Comparison of ENCODE assay signal across 14 cellular contexts in genomic region chr15:43649430-43649926, GRCh38. TPM values are rescaled to one million over a fixed set of nuclear protein-coding genes. Genes with fewer than 3 reads are reported as not detected.
A peak's percentile ranks its signal among the peaks of the same experiment; 100 is the strongest.
DNase-seq lines count a peak whose midpoint lies in the region; ATAC-seq, FAIRE-seq and TF ChIP-seq lines count a peak whose summit lies in the region.
"Not testable (repeated sequence)": the region's sequence is repeated elsewhere in the genome, so short reads cannot be mapped to it uniquely, and the experiment has no call there.
"Had no signal": no experiment of that assay in that cellular context is flagged by ENCODE, and none has a peak within 500 bp of the region (broad histone marks: within the 10 kb centered on the region; RNA-seq: fewer than 3 reads in every experiment).

No MANE protein-coding gene starts in this region.

- not testable (repeated sequence) for H3K27ac ChIP-seq in RWPE2 (ENCODE audit: poor library complexity, severe bottlenecking); body of pancreas; upper lobe of right lung

- not testable (repeated sequence) for H3K9me3 Mint-ChIP-seq in naive B cell

- peaks cover 0 to 10% (median 8%) of the 10 kb centered on the region in 3 donors for H3K4me1 Mint-ChIP-seq in naive B cell

- intact Hi-C loops in body of pancreas (cut with DNase I); upper lobe of right lung (cut with DNase I): not testable (repeated sequence)

- not testable (repeated sequence) for H3K4me1 ChIP-seq in RWPE2 (ENCODE audit: insufficient read depth, poor library complexity, severe bottlenecking); body of pancreas; upper lobe of right lung

- not testable (repeated sequence) for TF ChIP-seq POLR2A in GM12891 (IDR thresholded peaks at IDR 0.05; ENCODE audit: low read depth, low read length); body of pancreas (IDR thresholded peaks at IDR 0.05)

- not testable (repeated sequence) for H3K27me3 Mint-ChIP-seq in naive B cell

- not testable (repeated sequence) for TF ChIP-seq CTCF in RWPE2 (IDR thresholded peaks at IDR 0.05; ENCODE audit: poor library complexity, severe bottlenecking); body of pancreas (IDR thresholded peaks at IDR 0.05); kidney epithelial cell (IDR thresholded peaks at IDR 0.05; ENCODE audit: insufficient read depth, low read length, poor library complexity, severe bottlenecking); upper lobe of right lung (IDR thresholded peaks at IDR 0.05)

- peak; percentile 78 for FAIRE-seq in GM12891 (lab: Jason Lieb, UNC)

- not testable (repeated sequence) for H3K27me3 ChIP-seq in RWPE2 (ENCODE audit: insufficient read depth, poor library complexity, severe bottlenecking); body of pancreas; kidney epithelial cell (ENCODE audit: control insufficient read depth, insufficient read depth, low read length); upper lobe of right lung

- WGBS in body of pancreas, 2 donors, result 91 to 93% methylated on average over 16 of the region's 16 CpGs

- H3K9me3 ChIP-seq in RWPE2 (ENCODE audit: severe bottlenecking); body of pancreas; upper lobe of right lung: not testable (repeated sequence)

- H3K27ac Mint-ChIP-seq in naive B cell, result not testable (repeated sequence)

- not testable (repeated sequence) for H3K36me3 ChIP-seq in RWPE2 (ENCODE audit: low read depth); body of pancreas (replicated peaks in 1 of 2; ENCODE audit: insufficient read depth in 1 of 2, low read depth in 2 of 2); kidney epithelial cell (ENCODE audit: control insufficient read depth, insufficient read depth, low read length); upper lobe of right lung

- H3K4me3 Mint-ChIP-seq in naive B cell, result peak overlapping the region in 1 of 8 donors; percentile 60

- not testable (repeated sequence) for DNase-seq in GM12891 (ENCODE audit: insufficient read length, low spot score); RWPE2 (ENCODE audit: low spot score); body of pancreas; kidney epithelial cell (ENCODE audit: low read depth); naive B cell; upper lobe of right lung

- peak; percentile 41; the same call in 1 of the 3 replicates for ATAC-seq in RWPE2 (ENCODE audit: low read depth)
- ATAC-seq in body of pancreas, result peak; percentile 35
- ATAC-seq in naive B cell (ENCODE audit: low read depth in 2 of 2), result peak; percentile 54 to 58
- ATAC-seq in upper lobe of right lung, result peak; percentile 40

- not testable (repeated sequence) for H3K4me3 ChIP-seq in RWPE2 (ENCODE audit: severe bottlenecking); body of pancreas; upper lobe of right lung
- peak overlapping the region; percentile 18 for H3K4me3 ChIP-seq in kidney epithelial cell (ENCODE audit: low read depth, low read length)

- H3K36me3 Mint-ChIP-seq in naive B cell, result peaks cover 0 to 15% of the 10 kb centered on the region in 2 donors

RNA-seq across cellular contexts. Expression of gene CATSPER2, which starts 0.8 kb away (rescaled TPM):
- 2.8 TPM for polyA plus RNA-seq in GM12891 (2012; ENCODE audit: low read depth, missing spikeins)
- total RNA-seq in body of pancreas, result 10 to 100 TPM in 1 of 2 donors, 1 to 10 TPM in 1; 8.3 to 16.2 TPM
- 1.8 and 5.0 TPM in 2 replicates for total RNA-seq in kidney epithelial cell
- polyA plus RNA-seq in naive B cell (ENCODE audit: low read depth in 6 of 6), result 1 to 10 TPM in 3 of 6 donors, under 1 TPM in 3; 0.21 to 1.3 (median 0.70) TPM
- total RNA-seq in upper lobe of right lung, result 3.3 TPM
- total RNA-seq: H4 had no signal

RNA-seq across cellular contexts. Expression of gene STRC, which starts 30.9 kb away (rescaled TPM):
- 0.24 TPM for polyA plus RNA-seq in GM12891 (2012; ENCODE audit: low read depth, missing spikeins)
- total RNA-seq in body of pancreas, result under 1 TPM in 1 of 2 donors, not detected in 1; 0.66 TPM
- total RNA-seq in kidney epithelial cell, result under 0.01 and 0.21 TPM in 2 replicates
- not detected for polyA plus RNA-seq in naive B cell (ENCODE audit: low read depth in 6 of 6)
- total RNA-seq in upper lobe of right lung, result not detected
- total RNA-seq: Right ventricle myocardium superior, RPMI7951, SJSA1 had no signal
- polyA plus RNA-seq: AG04450; CD4-positive, alpha-beta memory T cell; IgD-negative memory B cell had no signal

RNA-seq across cellular contexts. Expression of gene CKMT1A, which starts 44.2 kb away (rescaled TPM):
- 0.05 TPM for polyA plus RNA-seq in GM12891 (2012; ENCODE audit: low read depth, missing spikeins)
- total RNA-seq in body of pancreas (1 to 10 TPM in 1 of 2 donors, not detected in 1; 2.6 TPM), kidney epithelial cell (6.5 and 8.8 TPM in 2 replicates), upper lobe of right lung (1.9 TPM)
- polyA plus RNA-seq in naive B cell (ENCODE audit: low read depth in 6 of 6), result not detected
- total RNA-seq: CD4-positive, alpha-beta memory T cell; Right ventricle myocardium superior; SJSA1 had no signal
- polyA plus RNA-seq: AG04450; CD4-positive, alpha-beta memory T cell; IgD-negative memory B cell had no signal

RNA-seq across cellular contexts. Expression of gene CKMT1B, which starts 55.7 kb away (rescaled TPM):
- not detected for polyA plus RNA-seq in GM12891 (2012; ENCODE audit: low read depth, missing spikeins)
- total RNA-seq in body of pancreas (10 to 100 TPM in 1 of 2 donors, 1 to 10 TPM in 1; 5.9 to 13.5 TPM), kidney epithelial cell (3.7 and 5.1 TPM in 2 replicates), upper lobe of right lung (0.84 TPM)
- not detected for polyA plus RNA-seq in naive B cell (ENCODE audit: low read depth in 6 of 6)
- total RNA-seq: CD4-positive, alpha-beta memory T cell; PC-9; RPMI7951; SJSA1 had no signal
- polyA plus RNA-seq: CD4-positive, alpha-beta memory T cell; IgD-negative memory B cell had no signal

RNA-seq across cellular contexts. Expression of gene PPIP5K1, which starts 59.5 kb away (rescaled TPM):
- polyA plus RNA-seq in GM12891 (2012; ENCODE audit: low read depth, missing spikeins), result 12.6 TPM
- total RNA-seq in body of pancreas, result 10 to 100 TPM; 22.1 to 27.0 TPM
- 20.8 and 26.2 TPM in 2 replicates for total RNA-seq in kidney epithelial cell
- polyA plus RNA-seq in naive B cell (ENCODE audit: low read depth in 6 of 6), result 10 to 100 TPM in 2 of 6 donors, 1 to 10 TPM in 4; 4.2 to 19.9 (median 6.5) TPM
- total RNA-seq in upper lobe of right lung, result 27.3 TPM
